In the genomic region with DNA sequence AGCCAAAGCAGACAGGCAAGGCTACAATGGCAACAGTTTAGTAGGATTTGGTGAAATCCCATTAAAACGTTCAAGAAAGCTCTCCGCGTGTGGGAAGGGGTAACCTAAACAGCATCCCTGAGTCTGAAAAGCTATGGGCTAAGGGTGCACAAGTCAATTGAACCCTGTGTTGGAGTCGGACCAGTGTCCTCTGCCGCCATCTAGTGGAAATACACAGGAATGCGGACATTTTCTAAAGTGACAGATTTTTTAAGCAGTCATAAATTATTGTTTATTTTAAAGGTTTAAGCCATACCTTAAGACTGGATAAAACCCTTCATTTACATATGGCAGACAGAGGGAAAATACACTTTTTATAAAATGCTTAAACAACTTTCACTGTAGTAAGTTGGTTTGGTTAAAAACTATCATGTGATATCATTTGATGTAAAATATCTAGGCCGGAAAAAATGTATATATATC, we compare ENCODE assay signal across 8 cellular contexts. TPM values are rescaled to one million over a fixed set of nuclear protein-coding genes. Genes with fewer than 3 reads are reported as not detected.
A peak's percentile ranks its signal among the peaks of the same experiment; 100 is the strongest.
DNase-seq lines count a peak whose midpoint lies in the region; ATAC-seq and TF ChIP-seq lines count a peak whose summit lies in the region.

No MANE protein-coding gene starts in this region.

- POLR2A ChIA-PET in PC-3 (lab: Charles Lee; ENCODE audit: unreplicated experiment), result no interaction called here

- no peak overlapping the region for H3K4me3 Mint-ChIP-seq in activated T-cell treated with anti-CD3 and anti-CD28 coated beads, Interleukin-2, amount 50 U/mL, for 4 hours
- H3K4me3 Mint-ChIP-seq in osteocyte (ENCODE audit: unreplicated experiment), result no peak overlapping the region

- no peaks in the 10 kb centered on the region for H3K9me3 ChIP-seq in PC-3 (ENCODE audit: low read length)

- BruUV-seq in PC-3 (replicated peaks; lab: Mats Ljungman, UMichigan), result no TSS peak

- no peaks in the 10 kb centered on the region for H3K4me1 Mint-ChIP-seq in activated T-cell treated with anti-CD3 and anti-CD28 coated beads, Interleukin-2, amount 50 U/mL, for 4 hours (ENCODE audit: low read depth)
- no peaks in the 10 kb centered on the region for H3K4me1 Mint-ChIP-seq in osteocyte (ENCODE audit: unreplicated experiment)

- no peak overlapping the region for H3K4me3 ChIP-seq in HL-60 (replicated peaks; ENCODE audit: insufficient read depth, low read length)
- no peak overlapping the region for H3K4me3 ChIP-seq in PC-3 (ENCODE audit: low read length)
- H3K4me3 ChIP-seq in fibroblast of pulmonary artery (replicated peaks; ENCODE audit: low read depth, low read length), result no peak overlapping the region

- H4K20me1 ChIP-seq in PC-3 (ENCODE audit: low read length), result no peaks in the 10 kb centered on the region

- no peaks in the 10 kb centered on the region for H3K9me2 ChIP-seq in PC-3 (replicated peaks; ENCODE audit: low read length)

- H3K27me3 Mint-ChIP-seq in activated T-cell treated with anti-CD3 and anti-CD28 coated beads, Interleukin-2, amount 50 U/mL, for 4 hours (ENCODE audit: low read depth), result no peaks in the 10 kb centered on the region
- H3K27me3 Mint-ChIP-seq in osteocyte (ENCODE audit: unreplicated experiment), result no peaks in the 10 kb centered on the region

- no peak overlapping the region for H3K4me2 ChIP-seq in PC-3 (ENCODE audit: low read length)

- H3K79me2 ChIP-seq in PC-3 (ENCODE audit: low read length), result no peaks in the 10 kb centered on the region

- H3K9me3 Mint-ChIP-seq in activated T-cell treated with anti-CD3 and anti-CD28 coated beads, Interleukin-2, amount 50 U/mL, for 4 hours, result no peaks in the 10 kb centered on the region
- H3K9me3 Mint-ChIP-seq in osteocyte (ENCODE audit: unreplicated experiment), result no peaks in the 10 kb centered on the region

- no peak overlapping the region for H2AFZ ChIP-seq in PC-3 (ENCODE audit: low read length)

- CTCF ChIA-PET in PC-3 (lab: Charles Lee), result interaction anchor here (0.6 kb wide), 2 partner anchors 24 to 71 kb away, joined by 3 read pairs; no protein-coding TSS in a partner anchor

- ATAC-seq in PC-3 (0 out of 2 replicates have a peak, but pooled peaks have one; percentile 15), HG02840 (IDR thresholded peaks at IDR 0.05; ENCODE audit: low FRiP score, unreplicated experiment) (no peak), GM18873 (IDR thresholded peaks at IDR 0.05; ENCODE audit: low FRiP score, unreplicated experiment) (no peak)
- ATAC-seq in activated T-cell treated with anti-CD3 and anti-CD28 coated beads, Interleukin-2, amount 50 U/mL, for 4 hours, result peak; percentile 55 to 66

- intact Hi-C loops in PC-3 (cut with micrococcal nuclease), result loop anchor here (1.0 kb wide), 1 partner anchor 24 kb away; no protein-coding TSS in a partner anchor

- no peak overlapping the region for H3K27ac Mint-ChIP-seq in osteocyte (ENCODE audit: unreplicated experiment)

- no peaks in the 10 kb centered on the region for H3K36me3 Mint-ChIP-seq in activated T-cell treated with anti-CD3 and anti-CD28 coated beads, Interleukin-2, amount 50 U/mL, for 4 hours (ENCODE audit: insufficient read depth)
- no peaks in the 10 kb centered on the region for H3K36me3 Mint-ChIP-seq in osteocyte (ENCODE audit: unreplicated experiment)

- DNase-seq in CMK (ENCODE audit: low read depth), result peak; percentile 21
- DNase-seq in HL-60 (ENCODE audit: low read depth in 1 of 2, low spot score in 1 of 2), result peak in 1 of 2 experiments; percentile 48
- DNase-seq in PC-3, result peak; percentile 64
- peak; percentile 50 for DNase-seq in activated T-cell treated with anti-CD3 and anti-CD28 coated beads, Interleukin-2, amount 50 U/mL, for 4 hours
- peak; percentile 72 for DNase-seq in fibroblast of pulmonary artery (ENCODE audit: low read depth)
- DNase-seq in osteocyte (ENCODE audit: extremely low spot score, unreplicated experiment), result no peak

- no peak overlapping the region for H3K9ac ChIP-seq in PC-3 (ENCODE audit: low read length)

- TF ChIP-seq CTCF in HL-60 (IDR thresholded peaks at IDR 0.05; ENCODE audit: insufficient read depth, low read length) (peak; percentile 59), PC-3 (conservative IDR thresholded peaks at IDR 0.05; ENCODE audit: low read depth, low read length) (peak; percentile 78), fibroblast of pulmonary artery (IDR thresholded peaks at IDR 0.05; ENCODE audit: low read length, missing control alignments) (peak; percentile 81), osteocyte (IDR thresholded peaks at IDR 0.05) (peak; percentile 86)

- H3K27me3 ChIP-seq in HL-60 (ENCODE audit: insufficient read depth, poor library complexity, severe bottlenecking) (peaks cover 3% of the 10 kb centered on the region), PC-3 (ENCODE audit: low read length) (no peaks in the 10 kb centered on the region)

- no peaks in the 10 kb centered on the region for H3K36me3 ChIP-seq in PC-3 (ENCODE audit: low read depth, low read length)

- H3F3A ChIP-seq in PC-3 (ENCODE audit: low read length, unreplicated experiment), result no peaks in the 10 kb centered on the region

- no peaks in the 10 kb centered on the region for H3K4me1 ChIP-seq in PC-3 (ENCODE audit: insufficient read depth, low read length)

- H3K27ac ChIP-seq in HL-60 (replicated peaks), result no peak overlapping the region
- no peak overlapping the region for H3K27ac ChIP-seq in PC-3 (ENCODE audit: low read length)

RNA-seq across cellular contexts. Expression of a gene that starts 26.5 kb away (rescaled TPM):
- 67.4 and 88.5 TPM in 2 replicates for total RNA-seq in PC-3 (2014; rRNA removed)
- total RNA-seq in activated T-cell treated with anti-CD3 and anti-CD28 coated beads, Interleukin-2, amount 50 U/mL, for 4 hours, result 100 to 1,000 TPM; 126 to 134 (median 129) TPM
- 97.8 and 111 TPM in 2 replicates for total RNA-seq in osteocyte

Comparison
In these comparisons a context has a peak if more than half of its experiments do, and no peak if none do; other contexts are left out.
1. ATAC-seq: peak in PC-3 (single experiment) and activated T-cell treated with anti-CD3 and anti-CD28 coated beads, Interleukin-2, amount 50 U/mL, for 4 hours (2 of 2); none in HG02840 (single experiment) and GM18873 (single experiment).
2. Peak in every context shown above with its lines, with median percentiles within 50 percentile points of each other: CTCF ChIP-seq.